Comparison of ENCODE assay signal across 32 cellular contexts in the genomic region with DNA sequence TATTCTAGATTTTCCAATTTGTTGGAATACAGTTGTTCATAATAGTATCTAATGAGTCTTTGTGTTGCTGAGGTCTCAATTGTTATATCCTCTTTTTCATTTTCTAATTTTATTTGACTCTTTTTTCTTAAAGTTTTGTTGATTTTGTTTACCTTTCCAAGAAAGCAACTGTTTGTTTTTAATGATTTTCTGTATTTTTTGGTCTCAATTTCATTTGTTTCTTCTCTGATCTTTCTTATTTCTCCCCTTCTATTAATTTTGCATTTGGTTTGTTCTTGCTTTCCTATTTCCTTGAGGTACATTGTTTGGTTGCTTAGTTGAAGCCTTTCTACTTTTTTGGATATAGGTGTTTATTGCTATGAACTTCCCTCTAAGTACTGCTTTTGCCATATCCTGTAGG. TPM values are rescaled to one million over a fixed set of nuclear protein-coding genes. Genes with fewer than 3 reads are reported as not detected.
"Had no signal": no experiment of that assay in that cellular context is flagged by ENCODE, and none has a peak within 500 bp of the region (broad histone marks: within the 10 kb centered on the region; RNA-seq: fewer than 3 reads in every experiment).

No MANE protein-coding gene starts in this region.

- H3K27me3 ChIP-seq: stomach, suprapubic skin, testis, thyroid gland, tibial artery, tibial nerve, transverse colon, upper lobe of left lung, upper lobe of right lung, uterus, vagina had no signal

- H3K4me3 ChIP-seq: stomach, suprapubic skin, testis, thoracic aorta, thyroid gland, tibial artery, tibial nerve, transverse colon, upper lobe of left lung, upper lobe of right lung, uterus, vagina had no signal

- FAIRE-seq: urothelium cell line had no signal

- H3K36me3 ChIP-seq: stomach, suprapubic skin, thoracic aorta, thyroid gland, tibial artery, tibial nerve, transverse colon, upper lobe of left lung, upper lobe of right lung, uterus, vagina had no signal

- ATAC-seq: stimulated activated effector memory CD8-positive, alpha-beta T cell treated with anti-CD3 and anti-CD28 coated beads, Interleukin-12 subunit alpha, Interleukin-12 subunit beta, amount 100 ng/mL, for 72 hours; stimulated activated memory B cell treated with anti-CD40 and anti-IgM and Interleukin-4, amounts not matched to agents 10 μg/mL and 1 μg/mL and 100 μg/mL, for 72 hours; stimulated activated naive B cell treated with anti-CD40 and anti-IgM and Interleukin-4, amounts not matched to agents 10 μg/mL and 1 μg/mL and 100 μg/mL, for 72 hours; stimulated activated naive CD8-positive, alpha-beta T cell treated with anti-CD3 and anti-CD28 coated beads, Interleukin-15, amount 100 ng/mL, for 72 hours; stimulated activated naive CD8-positive, alpha-beta T cell treated with anti-CD3 and anti-CD28 coated beads, Interleukin-15, Interleukin-2, amounts not matched to agents 100 U/mL and 50 U/mL, for 24 hours; upper lobe of right lung had no signal

- H3K4me1 ChIP-seq: stomach, suprapubic skin, testis, thyroid gland, tibial artery, tibial nerve, transverse colon, upper lobe of left lung, upper lobe of right lung, uterus, vagina had no signal

- DNase-seq: stimulated activated CD4-positive, alpha-beta T cell treated with anti-CD3 and anti-CD28 coated beads, Interleukin-2, amount 100 ng/mL, for 48 hours; stimulated activated CD4-positive, alpha-beta T cell treated with anti-CD3 and anti-CD28 coated beads, Interleukin-4, amount 100 ng/mL, for 1 hour; stimulated activated CD4-positive, alpha-beta T cell treated with anti-CD3 and anti-CD28 coated beads, Interleukin-4, amount 100 ng/mL, for 24 hours; stimulated activated CD4-positive, alpha-beta T cell treated with anti-CD3 and anti-CD28 coated beads, Interleukin-4, amount 100 ng/mL, for 4 hours; stimulated activated CD8-positive, alpha-beta memory T cell treated with anti-CD3 and anti-CD28 coated beads, Interleukin-4, amount 100 ng/mL, for 48 hours; stimulated activated naive B cell treated with anti-CD40 and anti-IgM and Interleukin-4, amounts not matched to agents 10 μg/mL and 1 μg/mL and 100 μg/mL, for 72 hours; stimulated activated naive CD4-positive, alpha-beta T cell; stimulated activated naive CD4-positive, alpha-beta T cell treated with Interleukin-2 at 50 U/mL for 16 hours; stimulated activated naive CD8-positive, alpha-beta T cell treated with anti-CD3 and anti-CD28 coated beads, Interleukin-15, amount 100 ng/mL, for 72 hours; stimulated activated naive CD8-positive, alpha-beta T cell treated with anti-CD3 and anti-CD28 coated beads, Interleukin-15, Interleukin-2, amounts not matched to agents 100 U/mL and 50 U/mL, for 24 hours; stomach; substantia nigra; testis; thyroid gland; tibial artery; transverse colon; trophoblast cell; upper lobe of left lung; upper lobe of right lung; uterus had no signal

- H3K9me3 ChIP-seq: stomach, suprapubic skin, testis, thoracic aorta, thyroid gland, tibial artery, tibial nerve, transverse colon, upper lobe of left lung, upper lobe of right lung, uterus, vagina had no signal

- H3K27ac ChIP-seq: stomach, suprapubic skin, testis, thoracic aorta, thyroid gland, tibial artery, tibial nerve, transverse colon, upper lobe of left lung, upper lobe of right lung, uterus, vagina had no signal

RNA-seq across cellular contexts. Expression of a gene that starts 5.2 kb away (rescaled TPM):
- total RNA-seq: stomach, subcutaneous adipose tissue, suprapubic skin, temporal lobe, thoracic aorta, thyroid gland, tibial nerve, transverse colon, upper lobe of left lung, upper lobe of right lung, ureter, urinary bladder, uterus, vagina had no signal
- polyA plus RNA-seq: stomach, thymus, urinary bladder had no signal

RNA-seq across cellular contexts. Expression of a gene that starts 21.6 kb away (rescaled TPM):
- total RNA-seq: subcutaneous adipose tissue, suprapubic skin, temporal lobe, thoracic aorta, thyroid gland, tibial nerve, transverse colon, upper lobe of left lung, upper lobe of right lung, ureter, urinary bladder, uterus, vagina had no signal
- polyA plus RNA-seq: stomach, thymus, urinary bladder had no signal

RNA-seq across cellular contexts. Expression of a gene that starts 40.7 kb away (rescaled TPM):
- total RNA-seq: stomach, subcutaneous adipose tissue, suprapubic skin, temporal lobe, testis, thoracic aorta, thyroid gland, tibial nerve, transverse colon, upper lobe of left lung, upper lobe of right lung, ureter, urinary bladder, uterus, vagina had no signal
- polyA plus RNA-seq: stomach, thymus, urinary bladder had no signal
